In genomic region chr2:222025891-222026271, GRCh38 we compare ENCODE assay signal across 22 cellular contexts.
DNase-seq lines count a peak whose midpoint lies in the region; TF ChIP-seq lines count a peak whose summit lies in the region.
"Had no signal": no experiment of that assay in that cellular context is flagged by ENCODE, and none has a peak within 500 bp of the region (broad histone marks: within the 10 kb centered on the region; RNA-seq: fewer than 3 reads in every experiment).

No MANE protein-coding gene starts in this region.

- DNase-seq in NCI-H2107 treated with DMSO at 0.1 percent for 48 hours (lab: John Stamatoyannopoulos, UW; ENCODE audit: unreplicated experiment) (peak; percentile 75), NCI-H2107 (lab: John Stamatoyannopoulos, UW) (no peak), NCI-H526 (lab: John Stamatoyannopoulos, UW) (peak; percentile 66 to 88), endodermal cell (peak; percentile 72), neural progenitor cell (ENCODE audit: low spot score) (peak; percentile 59), tibial artery (no peak)
- DNase-seq in activated T-helper 2 cell treated with anti-CD3 and anti-CD28 coated beads, Interferon-gamma antibody, Interleukin-2, Interleukin-4, amounts not matched to agents 10 μg/mL and 5 μg/mL and 100 μg/mL, durations not matched to agents 14 hours and 24 hours and 36 hours (ENCODE audit: low spot score) = no peak
- DNase-seq in stimulated activated CD4-positive, alpha-beta T cell treated with anti-CD3 and anti-CD28 coated beads, Interleukin-2, amount 100 ng/mL, for 48 hours = no peak
- DNase-seq: activated CD4-positive, alpha-beta T cell treated with anti-CD3 and anti-CD28 coated beads, Interleukin-2, amount 50 U/mL, for 48 hours; activated gamma-delta T cell treated with Interleukin-2 at 50 U/mL for 16 hours; GF-D8; KBM-7; NCI-H2029; NK-92 treated with Interleukin-12 subunit alpha and Interleukin-12 subunit beta, amount 100 ng/mL, for 24 hours; right lobe of liver; T-helper 2 cell had no signal

- H3K36me3 ChIP-seq in endodermal cell (ENCODE audit: control insufficient read depth, insufficient read depth, low read length) (no peaks in the 10 kb centered on the region), neural progenitor cell (no peaks in the 10 kb centered on the region), tibial artery (no peaks in the 10 kb centered on the region)
- H3K36me3 ChIP-seq: BLaER1, breast epithelium, right lobe of liver, suprapubic skin had no signal

- H3K4me1 ChIP-seq in endodermal cell (ENCODE audit: control insufficient read depth, insufficient read depth, low read length) (peaks cover 3% of the 10 kb centered on the region), neural progenitor cell (peaks cover 19% of the 10 kb centered on the region), tibial artery (no peaks in the 10 kb centered on the region)
- H3K4me1 ChIP-seq: BLaER1, breast epithelium had no signal

- H3K27me3 Mint-ChIP-seq in endodermal cell (ENCODE audit: insufficient read depth) (peaks cover 63% of the 10 kb centered on the region), neural progenitor cell (ENCODE audit: insufficient read depth, low read depth) (peaks cover 2% of the 10 kb centered on the region)
- H3K27me3 Mint-ChIP-seq in activated T-helper 2 cell treated with anti-CD3 and anti-CD28 coated beads, Interferon-gamma antibody, Interleukin-2, Interleukin-4, amounts not matched to agents 10 μg/mL and 5 μg/mL and 100 μg/mL, durations not matched to agents 14 hours and 24 hours and 36 hours (ENCODE audit: low read depth) = peaks cover 4% of the 10 kb centered on the region

- H3K9me3 ChIP-seq in endodermal cell (ENCODE audit: control insufficient read depth, low read length) (peaks cover 12% of the 10 kb centered on the region), neural progenitor cell (ENCODE audit: low read depth) (no peaks in the 10 kb centered on the region), tibial artery (no peaks in the 10 kb centered on the region)
- H3K9me3 ChIP-seq: breast epithelium, right lobe of liver, suprapubic skin had no signal

- peak overlapping the region; percentile 33 for H3K4me3 Mint-ChIP-seq in endodermal cell
- H3K4me3 Mint-ChIP-seq in neural progenitor cell = no peak overlapping the region
- no peak overlapping the region for H3K4me3 Mint-ChIP-seq in activated T-helper 2 cell treated with anti-CD3 and anti-CD28 coated beads, Interferon-gamma antibody, Interleukin-2, Interleukin-4, amounts not matched to agents 10 μg/mL and 5 μg/mL and 100 μg/mL, durations not matched to agents 14 hours and 24 hours and 36 hours (ENCODE audit: low read depth)
- H3K4me3 Mint-ChIP-seq: stimulated activated effector memory CD8-positive, alpha-beta T cell treated with anti-CD3 and anti-CD28 coated beads, Interleukin-12 subunit alpha, Interleukin-12 subunit beta, amount 100 ng/mL, for 72 hours had no signal

- no peaks in the 10 kb centered on the region for H3K79me2 ChIP-seq in neural progenitor cell (ENCODE audit: low read depth)

- H3K36me3 Mint-ChIP-seq in endodermal cell (ENCODE audit: low read depth) (peaks cover 3% of the 10 kb centered on the region), neural progenitor cell (no peaks in the 10 kb centered on the region)
- H3K36me3 Mint-ChIP-seq in activated T-helper 2 cell treated with anti-CD3 and anti-CD28 coated beads, Interferon-gamma antibody, Interleukin-2, Interleukin-4, amounts not matched to agents 10 μg/mL and 5 μg/mL and 100 μg/mL, durations not matched to agents 14 hours and 24 hours and 36 hours (ENCODE audit: low read depth) = no peaks in the 10 kb centered on the region
- H3K36me3 Mint-ChIP-seq: stimulated activated effector memory CD8-positive, alpha-beta T cell treated with anti-CD3 and anti-CD28 coated beads, Interleukin-12 subunit alpha, Interleukin-12 subunit beta, amount 100 ng/mL, for 72 hours had no signal

- intact Hi-C loops in activated T-helper 2 cell treated with anti-CD3 and anti-CD28 coated beads, Interferon-gamma antibody, Interleukin-2, Interleukin-4, amounts not matched to agents 10 μg/mL and 5 μg/mL and 100 μg/mL, durations not matched to agents 14 hours and 24 hours and 36 hours (cut with micrococcal nuclease) = no loop called here
- intact Hi-C loops in tibial artery (cut with DNase I; ENCODE audit: low total_unique reads) = no loop called here

- H3K4me1 Mint-ChIP-seq in endodermal cell = peaks cover 17% of the 10 kb centered on the region
- H3K4me1 Mint-ChIP-seq in neural progenitor cell = peaks cover 18% of the 10 kb centered on the region
- no peaks in the 10 kb centered on the region for H3K4me1 Mint-ChIP-seq in activated T-helper 2 cell treated with anti-CD3 and anti-CD28 coated beads, Interferon-gamma antibody, Interleukin-2, Interleukin-4, amounts not matched to agents 10 μg/mL and 5 μg/mL and 100 μg/mL, durations not matched to agents 14 hours and 24 hours and 36 hours (ENCODE audit: low read depth)
- H3K4me1 Mint-ChIP-seq: stimulated activated effector memory CD8-positive, alpha-beta T cell treated with anti-CD3 and anti-CD28 coated beads, Interleukin-12 subunit alpha, Interleukin-12 subunit beta, amount 100 ng/mL, for 72 hours had no signal

- H3K9me3 Mint-ChIP-seq in endodermal cell (peaks cover 12% of the 10 kb centered on the region), neural progenitor cell (peaks cover 4% of the 10 kb centered on the region)
- no peaks in the 10 kb centered on the region for H3K9me3 Mint-ChIP-seq in activated T-helper 2 cell treated with anti-CD3 and anti-CD28 coated beads, Interferon-gamma antibody, Interleukin-2, Interleukin-4, amounts not matched to agents 10 μg/mL and 5 μg/mL and 100 μg/mL, durations not matched to agents 14 hours and 24 hours and 36 hours
- H3K9me3 Mint-ChIP-seq: stimulated activated effector memory CD8-positive, alpha-beta T cell treated with anti-CD3 and anti-CD28 coated beads, Interleukin-12 subunit alpha, Interleukin-12 subunit beta, amount 100 ng/mL, for 72 hours had no signal

- no peak overlapping the region for H3K9ac ChIP-seq in endodermal cell (ENCODE audit: extremely low read depth, low read length, poor library complexity, severe bottlenecking)
- H3K9ac ChIP-seq in neural progenitor cell = no peak overlapping the region
- H3K9ac ChIP-seq: BLaER1 had no signal

- H3K27ac Mint-ChIP-seq in endodermal cell (no peak overlapping the region), neural progenitor cell (no peak overlapping the region)
- no peak overlapping the region for H3K27ac Mint-ChIP-seq in activated T-helper 2 cell treated with anti-CD3 and anti-CD28 coated beads, Interferon-gamma antibody, Interleukin-2, Interleukin-4, amounts not matched to agents 10 μg/mL and 5 μg/mL and 100 μg/mL, durations not matched to agents 14 hours and 24 hours and 36 hours
- H3K27ac Mint-ChIP-seq: stimulated activated effector memory CD8-positive, alpha-beta T cell treated with anti-CD3 and anti-CD28 coated beads, Interleukin-12 subunit alpha, Interleukin-12 subunit beta, amount 100 ng/mL, for 72 hours had no signal

- H3K27ac ChIP-seq in endodermal cell (ENCODE audit: low read depth, low read length) (peak overlapping the region; percentile 21), neural progenitor cell (peak overlapping the region; percentile 46), tibial artery (no peak overlapping the region)
- H3K27ac ChIP-seq: BLaER1, breast epithelium, coronary artery, right lobe of liver, SK-N-MC, suprapubic skin had no signal

- peak overlapping the region; percentile 68 for H3K4me2 ChIP-seq in neural progenitor cell
- H3K4me2 ChIP-seq: BLaER1 had no signal

- peaks cover 22% of the 10 kb centered on the region for H3F3A ChIP-seq in neural progenitor cell (ENCODE audit: low read depth)

- H3K27me3 ChIP-seq in endodermal cell (ENCODE audit: control insufficient read depth, insufficient read depth, low read length, poor library complexity, severe bottlenecking) (peaks cover 30% of the 10 kb centered on the region), neural progenitor cell (no peaks in the 10 kb centered on the region), tibial artery (no peaks in the 10 kb centered on the region)
- H3K27me3 ChIP-seq: BLaER1, breast epithelium, right lobe of liver, suprapubic skin had no signal

- H3K4me3 ChIP-seq in endodermal cell (ENCODE audit: low read length) = no peak overlapping the region
- H3K4me3 ChIP-seq in neural progenitor cell = peak overlapping the region; percentile 17
- no peak overlapping the region for H3K4me3 ChIP-seq in tibial artery
- H3K4me3 ChIP-seq: BLaER1, breast epithelium, coronary artery, right lobe of liver, suprapubic skin had no signal

- WGBS in endodermal cell (ENCODE audit: insufficient coverage in 1 of 2, insufficient read length in 1 of 2), 2 experiments = 0 to 18% methylated on average over 2 to 3 of the region's 3 CpGs

- H2AFZ ChIP-seq in neural progenitor cell (replicated peaks) = no peak overlapping the region

- TF ChIP-seq CTCF in endodermal cell (conservative IDR thresholded peaks at IDR 0.05) = no peak
- no peak for TF ChIP-seq CTCF in neural progenitor cell (IDR thresholded peaks at IDR 0.05)
- no peak for TF ChIP-seq CTCF in tibial artery (IDR thresholded peaks at IDR 0.05)

- H4K20me1 ChIP-seq in neural progenitor cell (ENCODE audit: low read depth) = no peaks in the 10 kb centered on the region
- H4K20me1 ChIP-seq: BLaER1 had no signal

Comparison
In these comparisons a context has a peak if more than half of its experiments do, and no peak if none do; other contexts are left out.
1. DNase-seq: peak in NCI-H2107 treated with DMSO at 0.1 percent for 48 hours (single experiment), NCI-H526 (2 of 2), endodermal cell (single experiment) and neural progenitor cell (single experiment); none in NCI-H2107 (single experiment), activated T-helper 2 cell treated with anti-CD3 and anti-CD28 coated beads, Interferon-gamma antibody, Interleukin-2, Interleukin-4, amounts not matched to agents 10 μg/mL and 5 μg/mL and 100 μg/mL, durations not matched to agents 14 hours and 24 hours and 36 hours (single experiment), tibial artery (0 of 2) and stimulated activated CD4-positive, alpha-beta T cell treated with anti-CD3 and anti-CD28 coated beads, Interleukin-2, amount 100 ng/mL, for 48 hours (0 of 2).
2. H3K27ac ChIP-seq: peak in endodermal cell (single experiment) and neural progenitor cell (single experiment); none in tibial artery (0 of 2).